ENCODE assay signal across 1 cellular context in genomic region chr22:31089101-31090100, GRCh38.
TF ChIP-seq lines count a peak whose summit lies in the region.

No MANE protein-coding gene starts in this region.

TF ChIP-seq in HepG2, 621 proteins besides CTCF, POLR2A, EP300 and RAD21 (continued from another document and continues in another):
- TF ChIP-seq AKAP8 (CRISPR knock-in tag; IDR thresholded peaks at IDR 0.05) (no peak), BHLHE40 (IDR thresholded peaks at IDR 0.05; ENCODE audit: low read length) (no peak), ZNF567 (CRISPR knock-in tag; IDR thresholded peaks at IDR 0.05; ENCODE audit: borderline replicate concordance) (0 out of 2 replicates have a peak, but pooled peaks have one; percentile 32), ZNF704 (CRISPR knock-in tag; IDR thresholded peaks at IDR 0.05; ENCODE audit: borderline replicate concordance) (no peak), ZNF605 (CRISPR knock-in tag; IDR thresholded peaks at IDR 0.05) (no peak), TARDBP (CRISPR knock-in tag; IDR thresholded peaks at IDR 0.05) (no peak), KLF13 (CRISPR knock-in tag; IDR thresholded peaks at IDR 0.05) (no peak), ZFAT (CRISPR knock-in tag; conservative IDR thresholded peaks at IDR 0.05) (no peak), TFDP2 (CRISPR knock-in tag; IDR thresholded peaks at IDR 0.05) (no peak), POGK (CRISPR knock-in tag; conservative IDR thresholded peaks at IDR 0.05) (no peak), CBX2 (IDR thresholded peaks at IDR 0.05; ENCODE audit: low read depth, low read length) (no peak), CBX2 (CRISPR knock-in tag; IDR thresholded peaks at IDR 0.05; ENCODE audit: low read depth) (no peak), ZSCAN12 (CRISPR knock-in tag; IDR thresholded peaks at IDR 0.05) (no peak), KDM1A (CRISPR knock-in tag; IDR thresholded peaks at IDR 0.05) (no peak), SIN3B (IDR thresholded peaks at IDR 0.05; ENCODE audit: low read length) (no peak), ETS1 (CRISPR knock-in tag; IDR thresholded peaks at IDR 0.05) (no peak), ZNF550 (CRISPR knock-in tag; IDR thresholded peaks at IDR 0.05; ENCODE audit: borderline replicate concordance) (no peak), KDM6A (CRISPR knock-in tag; IDR thresholded peaks at IDR 0.05; ENCODE audit: low read depth) (no peak), HHEX (CRISPR knock-in tag; IDR thresholded peaks at IDR 0.05) (no peak), BCL3 (CRISPR knock-in tag; IDR thresholded peaks at IDR 0.05) (no peak), NRL (CRISPR knock-in tag; IDR thresholded peaks at IDR 0.05; ENCODE audit: borderline replicate concordance) (no peak), ZFP62 (CRISPR knock-in tag; IDR thresholded peaks at IDR 0.05) (no peak), RXRB (CRISPR knock-in tag; IDR thresholded peaks at IDR 0.05; ENCODE audit: borderline replicate concordance) (peak; percentile 96), MAF1 (CRISPR knock-in tag; IDR thresholded peaks at IDR 0.05; ENCODE audit: borderline replicate concordance) (no peak), BRF2 (CRISPR knock-in tag; IDR thresholded peaks at IDR 0.05) (no peak), FUBP1 (CRISPR knock-in tag; IDR thresholded peaks at IDR 0.05; ENCODE audit: borderline replicate concordance) (no peak), MEIS2 (CRISPR knock-in tag; IDR thresholded peaks at IDR 0.05) (no peak), NR2F2 (IDR thresholded peaks at IDR 0.05; ENCODE audit: borderline replicate concordance, low read depth) (no peak), GMEB1 (CRISPR knock-in tag; IDR thresholded peaks at IDR 0.05; ENCODE audit: borderline replicate concordance) (no peak), ZBTB37 (CRISPR knock-in tag; IDR thresholded peaks at IDR 0.05) (no peak), ZNF547 (CRISPR knock-in tag; IDR thresholded peaks at IDR 0.05) (no peak), RNF219 (CRISPR knock-in tag; IDR thresholded peaks at IDR 0.05) (no peak), ZNF589 (CRISPR knock-in tag; conservative IDR thresholded peaks at IDR 0.05) (no peak), PPARG (CRISPR knock-in tag; conservative IDR thresholded peaks at IDR 0.05) (peak; percentile 100), BATF2 (CRISPR knock-in tag; IDR thresholded peaks at IDR 0.05) (no peak), NFIB (CRISPR knock-in tag; IDR thresholded peaks at IDR 0.05; ENCODE audit: borderline replicate concordance) (no peak), GATAD1 (CRISPR knock-in tag; IDR thresholded peaks at IDR 0.05) (no peak), ARID5B (CRISPR knock-in tag; IDR thresholded peaks at IDR 0.05) (no peak), HNRNPK (IDR thresholded peaks at IDR 0.05; ENCODE audit: low read depth, low read length, poor library complexity, severe bottlenecking) (no peak), ZNF451 (CRISPR knock-in tag; IDR thresholded peaks at IDR 0.05) (no peak), ZNF619 (CRISPR knock-in tag; IDR thresholded peaks at IDR 0.05) (no peak)
